ENCODE assay signal across 10 cellular contexts in the genomic region with DNA sequence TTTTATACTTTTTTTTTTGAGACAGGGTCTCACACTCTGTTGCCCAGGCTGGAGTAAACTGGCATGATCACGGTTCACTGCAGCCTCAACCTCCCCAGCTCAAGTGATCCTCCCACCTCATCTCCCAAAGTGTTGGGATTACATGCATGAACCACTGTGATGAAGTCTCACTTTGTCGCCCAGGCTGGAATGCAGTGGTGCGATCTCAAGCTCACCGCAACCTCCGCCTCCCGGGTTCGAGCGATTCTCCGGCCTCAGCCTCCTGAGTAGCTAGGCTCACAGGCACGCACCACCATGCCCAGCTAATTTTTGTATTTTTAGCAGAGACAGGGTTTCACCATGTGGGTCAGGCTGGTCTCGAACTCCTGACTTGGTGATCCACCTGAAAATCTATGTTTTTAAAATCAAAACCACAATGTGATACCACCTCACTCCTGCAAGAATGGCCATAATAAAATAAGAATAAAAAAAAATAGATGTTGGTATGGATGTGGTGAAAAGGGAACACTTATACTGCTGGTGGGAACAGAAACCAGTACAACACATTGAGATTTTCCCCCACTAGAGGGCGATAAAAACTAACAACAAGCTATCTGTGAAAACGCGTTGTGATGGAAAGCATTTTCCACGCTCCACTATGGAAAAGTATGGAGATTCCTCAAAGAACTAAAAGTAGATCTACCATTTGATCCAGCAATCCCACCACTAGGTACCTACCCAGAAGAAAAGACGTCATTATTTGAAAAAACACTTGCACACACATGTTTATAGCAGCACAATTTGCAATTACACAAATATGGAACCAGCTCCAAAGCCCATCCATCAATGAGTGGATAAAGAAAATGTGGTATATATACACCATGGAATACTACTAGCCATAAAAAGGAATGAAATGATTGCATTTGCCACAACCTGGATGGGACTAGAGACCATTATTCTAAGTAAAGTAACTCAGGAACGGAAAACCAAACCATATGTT. TPM values are rescaled to one million over a fixed set of nuclear protein-coding genes. Genes with fewer than 3 reads are reported as not detected.
A peak's percentile ranks its signal among the peaks of the same experiment; 100 is the strongest.
DNase-seq lines count a peak whose midpoint lies in the region; FAIRE-seq and TF ChIP-seq lines count a peak whose summit lies in the region.
"Had no signal": no experiment of that assay in that cellular context is flagged by ENCODE, and none has a peak within 500 bp of the region (broad histone marks: within the 10 kb centered on the region; RNA-seq: fewer than 3 reads in every experiment).

No MANE protein-coding gene starts in this region.

- 68 to 75% (median 72%) methylated on average over 17 of the region's 17 CpGs for WGBS in spleen, 5 donors

- DNase-seq in DMS79 treated with DMSO at 0.1 percent for 48 hours (lab: John Stamatoyannopoulos, UW) (peak; percentile 1), DMS79 (lab: John Stamatoyannopoulos, UW) (no peak), LHCN-M2 (ENCODE audit: low read depth) (peak; percentile 59), right atrium auricular region (ENCODE audit: low spot score) (no peak), spleen (no peak), NK-92 (lab: John Stamatoyannopoulos, UW; ENCODE audit: unreplicated experiment) (no peak)
- DNase-seq in stimulated activated CD4-positive, alpha-beta T cell treated with anti-CD3 and anti-CD28 coated beads, Interleukin-12 subunit alpha, Interleukin-12 subunit beta, amount 100 ng/mL, for 4 hours = no peak

- H3K4me3 ChIP-seq in right atrium auricular region = no peak overlapping the region
- H3K4me3 ChIP-seq in spleen = no peak overlapping the region
- H3K4me3 ChIP-seq: BLaER1 had no signal

- peaks cover 0 to 7% of the 10 kb centered on the region in 2 donors for H3K4me1 ChIP-seq in right atrium auricular region
- peaks cover 0 to 21% (median 3%) of the 10 kb centered on the region in 6 donors for H3K4me1 ChIP-seq in spleen
- H3K4me1 ChIP-seq: BLaER1 had no signal

- intact Hi-C loops in spleen (cut with DNase I; ENCODE audit: low total_unique reads) = no loop called here

- H3K27ac ChIP-seq in right atrium auricular region (no peak overlapping the region), spleen (no peak overlapping the region)
- H3K27ac ChIP-seq: BLaER1 had no signal

- H3K27me3 ChIP-seq in right atrium auricular region = no peaks in the 10 kb centered on the region
- no peaks in the 10 kb centered on the region for H3K27me3 ChIP-seq in spleen (replicated peaks in 1 of 7)
- H3K27me3 ChIP-seq: BLaER1 had no signal

- no peak for TF ChIP-seq POLR2A in spleen (IDR thresholded peaks at IDR 0.05)

- H3K9me3 ChIP-seq in right atrium auricular region (no peaks in the 10 kb centered on the region), spleen (no peaks in the 10 kb centered on the region)
- H3K9me3 ChIP-seq: BLaER1 had no signal

- TF ChIP-seq CTCF in right atrium auricular region (IDR thresholded peaks at IDR 0.05) (peak; percentile 72 to 75), spleen (IDR thresholded peaks at IDR 0.05 in 8 of 11, conservative IDR thresholded peaks at IDR 0.05 in 3 of 11) (peak in 9 of 11 experiments; percentile 31 to 77 (median 62))

- peaks cover 57% of the 10 kb centered on the region for H3K36me3 ChIP-seq in right atrium auricular region
- H3K36me3 ChIP-seq in spleen = peaks cover 0 to 85% (median 28%) of the 10 kb centered on the region in 6 donors

- peak; percentile 74 for FAIRE-seq in TTC549 (lab: Jason Lieb, UNC)

RNA-seq across cellular contexts. Expression of a gene that starts 26.8 kb away (rescaled TPM):
- 0.23 TPM in 1 of 2 replicates, not detected in the other for total RNA-seq in LHCN-M2 (2014; rRNA removed)
- 0.04 TPM for polyA plus RNA-seq in LHCN-M2 (2012)
- under 1 TPM in 1 of 2 donors, not detected in 1; 0.31 TPM for total RNA-seq in right atrium auricular region
- 1 to 10 TPM in 4 of 7 donors, under 1 TPM in 3; 0.39 to 3.0 (median 1.0) TPM for total RNA-seq in spleen
- polyA plus RNA-seq in spleen = 1 to 10 TPM in 1 of 3 donors, under 1 TPM in 2; 0.86 to 1.2 (median 1.00) TPM
- total RNA-seq: activated CD8-positive, alpha-beta memory T cell treated with anti-CD3 and anti-CD28 coated beads for 36 hours had no signal

Comparison
In these comparisons a context has a peak if more than half of its experiments do, and no peak if none do; other contexts are left out.
1. DNase-seq: peak in DMS79 treated with DMSO at 0.1 percent for 48 hours (single experiment) and LHCN-M2 (single experiment); none in DMS79 (single experiment), right atrium auricular region (single experiment), spleen (single experiment), stimulated activated CD4-positive, alpha-beta T cell treated with anti-CD3 and anti-CD28 coated beads, Interleukin-12 subunit alpha, Interleukin-12 subunit beta, amount 100 ng/mL, for 4 hours (single experiment) and NK-92 (single experiment).